Comparison of ENCODE assay signal across 13 cellular contexts in the genomic region with DNA sequence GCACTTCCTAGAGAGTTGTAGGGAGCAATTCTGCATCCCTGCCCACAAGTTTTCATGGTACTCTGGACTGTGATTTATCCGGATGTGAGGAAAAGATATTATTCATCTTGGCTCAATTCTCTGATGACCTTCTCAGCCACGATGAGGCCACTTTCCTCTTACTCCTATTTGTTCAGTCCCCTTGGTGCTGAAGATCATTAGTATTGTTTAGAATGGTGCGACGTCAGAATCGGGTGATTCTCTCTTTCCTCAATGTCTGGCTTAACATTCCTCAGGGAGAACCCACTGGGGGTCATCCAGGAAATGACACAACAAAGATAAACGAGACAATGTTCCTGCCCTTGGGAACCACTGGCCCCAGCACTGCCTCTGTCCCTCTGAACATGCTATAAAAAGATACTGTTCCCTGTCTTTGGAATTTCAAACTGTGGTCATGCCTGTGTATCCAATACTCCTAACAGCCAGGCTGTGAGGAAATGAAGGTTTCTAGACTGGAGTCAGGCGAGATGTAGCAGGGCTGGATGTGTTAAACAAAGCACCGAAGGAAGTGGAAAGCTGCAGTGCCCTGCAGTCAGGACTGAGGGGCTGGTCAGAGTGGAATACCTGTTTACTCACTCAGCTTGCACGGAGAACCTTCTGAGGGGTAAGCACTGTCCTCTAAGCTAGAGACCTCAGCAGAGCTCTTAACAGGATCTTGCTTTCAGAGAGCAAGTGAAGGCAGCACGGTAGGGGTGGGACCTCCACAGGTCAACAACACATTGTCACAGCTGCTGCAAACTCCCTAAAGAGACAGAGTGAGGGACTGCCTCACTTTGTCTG. TPM values are rescaled to one million over a fixed set of nuclear protein-coding genes. Genes with fewer than 3 reads are reported as not detected.
A peak's percentile ranks its signal among the peaks of the same experiment; 100 is the strongest.
DNase-seq lines count a peak whose midpoint lies in the region; ATAC-seq, FAIRE-seq and TF ChIP-seq lines count a peak whose summit lies in the region.
"Had no signal": no experiment of that assay in that cellular context is flagged by ENCODE, and none has a peak within 500 bp of the region (broad histone marks: within the 10 kb centered on the region; RNA-seq: fewer than 3 reads in every experiment).

No MANE protein-coding gene starts in this region.

- peaks cover 12% of the 10 kb centered on the region in 2 donors for H3K4me1 ChIP-seq in neuronal stem cell (ENCODE audit: control insufficient read depth in 2 of 2, insufficient read depth in 1 of 2, low read depth in 1 of 2, low read length in 2 of 2)
- H3K4me1 ChIP-seq: Caco-2, psoas muscle had no signal

- no peaks in the 10 kb centered on the region for H3K9me3 Mint-ChIP-seq in MCF 10A (ENCODE audit: unreplicated experiment)
- H3K9me3 Mint-ChIP-seq: dendritic cell treated with granulocyte-macrophage colony-stimulating factor and Interleukin-4, amounts not matched to agents 40 ng/mL and 50 ng/mL, for 4 days had no signal

- no peaks in the 10 kb centered on the region for H3K79me1 ChIP-seq in neuronal stem cell (ENCODE audit: low read depth, low read length)

- H3K36me3 ChIP-seq in neuronal stem cell (replicated peaks in 1 of 2; ENCODE audit: control insufficient read depth in 2 of 2, insufficient read depth in 2 of 2, low read length in 2 of 2), result no peaks in the 10 kb centered on the region

- H4K91ac ChIP-seq in neuronal stem cell (ENCODE audit: low read depth, low read length, poor library complexity), result no peak overlapping the region

- peak overlapping the region; percentile 86 for H2AFZ ChIP-seq in neuronal stem cell (ENCODE audit: low read length)

- H3K27ac Mint-ChIP-seq in MCF 10A (ENCODE audit: low read depth, unreplicated experiment), result no peak overlapping the region
- H3K27ac Mint-ChIP-seq: dendritic cell treated with granulocyte-macrophage colony-stimulating factor and Interleukin-4, amounts not matched to agents 40 ng/mL and 50 ng/mL, for 4 days had no signal

- no peak overlapping the region for H4K8ac ChIP-seq in neuronal stem cell (ENCODE audit: low read depth, low read length)

- H3K4me1 Mint-ChIP-seq in MCF 10A (ENCODE audit: insufficient read depth, unreplicated experiment), result peaks cover 13% of the 10 kb centered on the region

- DNase-seq in Caki2 (ENCODE audit: low read depth) (peak; percentile 89), RCC 7860 (ENCODE audit: low spot score) (peak; percentile 81), foreskin fibroblast (peak; percentile 74 to 83), neuronal stem cell (ENCODE audit: low spot score) (no peak), MCF 10A (ENCODE audit: unreplicated experiment) (no peak), HT-29 (ENCODE audit: low spot score) (no peak)
- DNase-seq: NCI-H2107; psoas muscle; stimulated activated CD8-positive, alpha-beta memory T cell treated with anti-CD3 and anti-CD28 coated beads, Interleukin-4, amount 100 ng/mL, for 48 hours had no signal

- no peak overlapping the region for H3K23ac ChIP-seq in neuronal stem cell (ENCODE audit: low read depth, low read length, poor library complexity)

- no peak overlapping the region for H3K18ac ChIP-seq in neuronal stem cell (ENCODE audit: low read length)

- in situ Hi-C loops in Caki2 (cut with HindIII; ENCODE audit: low pct_unique_long_range_greater_than_20kb, low sequenced_read_pairs), result no loop called here

- H3K9ac ChIP-seq in neuronal stem cell (ENCODE audit: low read depth, low read length, poor library complexity), result no peak overlapping the region

- peak overlapping the region; percentile 62 for H3K27ac ChIP-seq in neuronal stem cell (replicated peaks; ENCODE audit: low read length)
- H3K27ac ChIP-seq: psoas muscle had no signal

- no peak overlapping the region for H3K14ac ChIP-seq in neuronal stem cell (ENCODE audit: low read length)

- WGBS in neuronal stem cell (ENCODE audit: extremely low coverage in 2 of 2, insufficient read length in 2 of 2, insufficient replicate concordance in 1 of 2), 2 donors, result no CpG with 5 or more reads among the region's 10 CpGs

- BruUV-seq in MCF 10A (replicated peaks; lab: Mats Ljungman, UMichigan), result no TSS peak

- intact Hi-C loops in MCF 10A (cut with micrococcal nuclease), result no loop called here

- TF ChIP-seq CTCF in foreskin fibroblast (IDR thresholded peaks at IDR 0.05; ENCODE audit: low read depth, low read length) (no peak), MCF 10A (IDR thresholded peaks at IDR 0.05; ENCODE audit: unreplicated experiment) (no peak)

- peak overlapping the region; percentile 18 for H2BK5ac ChIP-seq in neuronal stem cell (ENCODE audit: low read length)

- POLR2A ChIA-PET in MCF 10A (lab: Yijun Ruan, JAX), result interaction anchor here (0.7 kb wide), 1 partner anchor 332 kb away, joined by 3 read pairs; no protein-coding TSS in a partner anchor

- peak overlapping the region; percentile 9 for H2AK5ac ChIP-seq in neuronal stem cell (ENCODE audit: low read depth, low read length)

- no peaks in the 10 kb centered on the region for H3K27me3 Mint-ChIP-seq in MCF 10A (ENCODE audit: insufficient read depth, unreplicated experiment)

- H3K9me3 ChIP-seq in neuronal stem cell (replicated peaks in 1 of 2; ENCODE audit: control insufficient read depth in 2 of 2, insufficient read depth in 1 of 2, low read depth in 1 of 2, low read length in 2 of 2), result peaks cover 9 to 13% of the 10 kb centered on the region in 2 donors
- H3K9me3 ChIP-seq: psoas muscle had no signal

- H2BK12ac ChIP-seq in neuronal stem cell (ENCODE audit: low read length), result no peak overlapping the region

- no peak overlapping the region for H3K4me3 ChIP-seq in foreskin fibroblast (ENCODE audit: low read depth in 1 of 2, low read length in 2 of 2)
- no peak overlapping the region for H3K4me3 ChIP-seq in neuronal stem cell (ENCODE audit: low read length in 2 of 2)
- H3K4me3 ChIP-seq: psoas muscle had no signal

- H3K36me3 Mint-ChIP-seq in MCF 10A (ENCODE audit: insufficient read depth, unreplicated experiment), result no peaks in the 10 kb centered on the region

- H3K4ac ChIP-seq in neuronal stem cell (ENCODE audit: low read length), result no peak overlapping the region

- ATAC-seq in HG03442 (IDR thresholded peaks at IDR 0.05; ENCODE audit: unreplicated experiment), result no peak
- ATAC-seq in HG02981 (IDR thresholded peaks at IDR 0.05; ENCODE audit: unreplicated experiment), result no peak

- H2BK120ac ChIP-seq in neuronal stem cell (ENCODE audit: low read depth, low read length), result no peak overlapping the region

- no peak for FAIRE-seq in RCC 7860 (lab: Jason Lieb, UNC)

- no peak overlapping the region for H3K4me3 Mint-ChIP-seq in MCF 10A (ENCODE audit: unreplicated experiment)
- H3K4me3 Mint-ChIP-seq: dendritic cell treated with granulocyte-macrophage colony-stimulating factor and Interleukin-4, amounts not matched to agents 40 ng/mL and 50 ng/mL, for 4 days had no signal

- H2BK15ac ChIP-seq in neuronal stem cell (ENCODE audit: low read length), result no peak overlapping the region

- CTCF ChIA-PET in MCF 10A (lab: Yijun Ruan, JAX), result interaction anchor here (0.5 to 1.1 kb wide), 3 partner anchors 32 to 1162 kb away, joined by 3 read pairs; no protein-coding TSS in a partner anchor

- peaks cover 0 to 3% (median 0%) of the 10 kb centered on the region in 3 experiments for H3K27me3 ChIP-seq in neuronal stem cell (ENCODE audit: control insufficient read depth in 3 of 3, insufficient read depth in 3 of 3, low read depth in 1 of 3, low read length in 3 of 3)

- H3K4me2 ChIP-seq in neuronal stem cell (ENCODE audit: insufficient read depth, low read length, poor library complexity, severe bottlenecking), result no peak overlapping the region

RNA-seq across cellular contexts. Expression of gene GLI2, which starts 12.9 kb away (rescaled TPM):
- total RNA-seq in Caki2 (2014; rRNA removed; shearing (Covaris generic); ENCODE audit: low replicate concordance), result 0.44 and 0.72 TPM in 2 replicates
- 26.2 TPM for polyA plus RNA-seq in neuronal stem cell (2013, experiment 1 of 2)
- 27.3 TPM for polyA plus RNA-seq in neuronal stem cell (2013, experiment 2 of 2)
- total RNA-seq in MCF 10A (2022), result 0.61 and 0.74 TPM in 2 replicates
- 0.31 and 8.7 TPM in 2 replicates for total RNA-seq in HT-29 (2014; rRNA removed; shearing (Covaris generic))

Comparison
In these comparisons a context has a peak if more than half of its experiments do, and no peak if none do; other contexts are left out.
1. DNase-seq: peak in Caki2 (single experiment), RCC 7860 (single experiment) and foreskin fibroblast (2 of 2); none in neuronal stem cell (single experiment), MCF 10A (single experiment) and HT-29 (single experiment).